ENCODE assay signal across 8 cellular contexts in genomic region chr9:133738039-133738805, GRCh38. TPM values are rescaled to one million over a fixed set of nuclear protein-coding genes. Genes with fewer than 3 reads are reported as not detected.
DNase-seq lines count a peak whose midpoint lies in the region; ATAC-seq and TF ChIP-seq lines count a peak whose summit lies in the region.

TSS of gene SARDH (minus strand) at chr9:133738352. CDS start at chr9:133734173, 4,179 bp downstream.

- peak within 1 kb of the TSS; percentile 89 for H2BK5ac ChIP-seq in neuronal stem cell (ENCODE audit: low read length)

- H3K4me1 ChIP-seq in neuronal stem cell (ENCODE audit: control insufficient read depth in 2 of 2, insufficient read depth in 1 of 2, low read depth in 1 of 2, low read length in 2 of 2) (peaks cover 8 to 16% of the 10 kb centered on the region in 2 donors), uterus (no peaks in the 10 kb centered on the region)

- H3K79me1 ChIP-seq in neuronal stem cell (ENCODE audit: low read depth, low read length): no peaks in the 10 kb centered on the region

- H3K4ac ChIP-seq in neuronal stem cell (ENCODE audit: low read length): peak within 1 kb of the TSS; percentile 77

- H4K91ac ChIP-seq in neuronal stem cell (ENCODE audit: low read depth, low read length, poor library complexity): no peak within 1 kb of the TSS

- peak within 1 kb of the TSS; percentile 96 for H2BK12ac ChIP-seq in neuronal stem cell (ENCODE audit: low read length)

- no peaks in the 10 kb centered on the region for H3K36me3 Mint-ChIP-seq in activated T-cell treated with anti-CD3 and anti-CD28 coated beads, Interleukin-2, amount 50 U/mL, for 4 hours (ENCODE audit: insufficient read depth)

- in situ Hi-C loops in GM13976 (cut with MboI; ENCODE audit: low sequenced_read_pairs, unreplicated experiment): loop anchor here (25.0 kb wide), 1 partner anchor 201 kb away; the partner anchor contains the start of gene ADAMTSL2

- peak within 1 kb of the TSS; percentile 96 for H3K18ac ChIP-seq in neuronal stem cell (ENCODE audit: low read length)

- peak; percentile 69 to 76 for ATAC-seq in activated T-cell treated with anti-CD3 and anti-CD28 coated beads, Interleukin-2, amount 50 U/mL, for 4 hours
- ATAC-seq in HG02571 (IDR thresholded peaks at IDR 0.05; ENCODE audit: unreplicated experiment): no peak
- ATAC-seq in GM21576 (IDR thresholded peaks at IDR 0.05; ENCODE audit: unreplicated experiment): no peak

- H3K9ac ChIP-seq in neuronal stem cell (ENCODE audit: low read depth, low read length, poor library complexity): peak within 1 kb of the TSS; percentile 93

- H3K36me3 ChIP-seq in neuronal stem cell (replicated peaks in 1 of 2; ENCODE audit: control insufficient read depth in 2 of 2, insufficient read depth in 2 of 2, low read length in 2 of 2) (no peaks in the 10 kb centered on the region), uterus (no peaks in the 10 kb centered on the region)

- peak within 1 kb of the TSS; percentile 62 to 72 for H3K4me3 ChIP-seq in neuronal stem cell (ENCODE audit: low read length in 2 of 2)
- peak within 1 kb of the TSS; percentile 9 to 34 for H3K4me3 ChIP-seq in uterus

- peaks cover 3% of the 10 kb centered on the region for H3K4me1 Mint-ChIP-seq in activated T-cell treated with anti-CD3 and anti-CD28 coated beads, Interleukin-2, amount 50 U/mL, for 4 hours (ENCODE audit: low read depth)

- H3K27ac ChIP-seq in neuronal stem cell (replicated peaks; ENCODE audit: low read length): peak within 1 kb of the TSS; percentile 70
- no peak within 1 kb of the TSS for H3K27ac ChIP-seq in uterus

- H2BK15ac ChIP-seq in neuronal stem cell (ENCODE audit: low read length): peak within 1 kb of the TSS; percentile 96

- H3K4me3 Mint-ChIP-seq in activated T-cell treated with anti-CD3 and anti-CD28 coated beads, Interleukin-2, amount 50 U/mL, for 4 hours: peak within 1 kb of the TSS; percentile 54

- DNase-seq in GM13976 (ENCODE audit: low spot score) (peak; percentile 85), NCI-H226 (peak; percentile 64), germinal center (ENCODE audit: low spot score) (peak; percentile 47), neuronal stem cell (ENCODE audit: low spot score) (peak; percentile 59), uterus (peak; percentile 29 to 67)
- DNase-seq in activated T-cell treated with anti-CD3 and anti-CD28 coated beads, Interleukin-2, amount 50 U/mL, for 4 hours: no peak

- peak within 1 kb of the TSS; percentile 71 for H3K4me2 ChIP-seq in neuronal stem cell (ENCODE audit: insufficient read depth, low read length, poor library complexity, severe bottlenecking)

- peak within 1 kb of the TSS; percentile 96 for H2BK120ac ChIP-seq in neuronal stem cell (ENCODE audit: low read depth, low read length)

- intact Hi-C loops in uterus (cut with DNase I; ENCODE audit: low total_unique reads): no loop called here

- H2AFZ ChIP-seq in neuronal stem cell (ENCODE audit: low read length): peak within 1 kb of the TSS; percentile 99

- H2AK5ac ChIP-seq in neuronal stem cell (ENCODE audit: low read depth, low read length): peak within 1 kb of the TSS; percentile 59

- H3K23ac ChIP-seq in neuronal stem cell (ENCODE audit: low read depth, low read length, poor library complexity): peak within 1 kb of the TSS; percentile 62

- peak within 1 kb of the TSS; percentile 75 for H3K14ac ChIP-seq in neuronal stem cell (ENCODE audit: low read length)

- peaks cover 3% of the 10 kb centered on the region for H3K27me3 Mint-ChIP-seq in activated T-cell treated with anti-CD3 and anti-CD28 coated beads, Interleukin-2, amount 50 U/mL, for 4 hours (ENCODE audit: low read depth)

- no peaks in the 10 kb centered on the region for H3K9me3 Mint-ChIP-seq in activated T-cell treated with anti-CD3 and anti-CD28 coated beads, Interleukin-2, amount 50 U/mL, for 4 hours

- H3K9me3 ChIP-seq in neuronal stem cell (replicated peaks in 1 of 2; ENCODE audit: control insufficient read depth in 2 of 2, insufficient read depth in 1 of 2, low read depth in 1 of 2, low read length in 2 of 2): no peaks in the 10 kb centered on the region
- no peaks in the 10 kb centered on the region for H3K9me3 ChIP-seq in uterus

- peak within 1 kb of the TSS; percentile 75 for H4K8ac ChIP-seq in neuronal stem cell (ENCODE audit: low read depth, low read length)

- TF ChIP-seq CTCF in GM13976 (IDR thresholded peaks at IDR 0.05; ENCODE audit: borderline replicate concordance, control extremely low read depth, extremely low read depth, insufficient read depth, missing control alignments): no peak
- TF ChIP-seq CTCF in uterus (IDR thresholded peaks at IDR 0.05): no peak

- WGBS in neuronal stem cell (ENCODE audit: extremely low coverage in 2 of 2, insufficient read length in 2 of 2, insufficient replicate concordance in 1 of 2), 2 donors: no CpG with 5 or more reads among the region's 25 CpGs

- TF ChIP-seq POLR2A in uterus (IDR thresholded peaks at IDR 0.05): no peak

- H3K27me3 ChIP-seq in neuronal stem cell (ENCODE audit: control insufficient read depth in 3 of 3, insufficient read depth in 3 of 3, low read depth in 1 of 3, low read length in 3 of 3): peaks cover 0 to 8% (median 0%) of the 10 kb centered on the region in 3 experiments
- H3K27me3 ChIP-seq in uterus: no peaks in the 10 kb centered on the region

RNA-seq across cellular contexts. Expression of gene SARDH, which starts in this region (rescaled TPM):
- 1 to 10 TPM; 3.6 to 5.5 (median 5.0) TPM for total RNA-seq in activated T-cell treated with anti-CD3 and anti-CD28 coated beads, Interleukin-2, amount 50 U/mL, for 4 hours
- 3.8 TPM for polyA plus RNA-seq in neuronal stem cell (2013, experiment 1 of 2)
- 3.7 TPM for polyA plus RNA-seq in neuronal stem cell (2013, experiment 2 of 2)
- total RNA-seq in uterus: 10 to 100 TPM in 1 of 4 donors, 1 to 10 TPM in 1, not detected in 2; 2.7 to 14.1 TPM

Comparison
In these comparisons a context has a peak if more than half of its experiments do, and no peak if none do; other contexts are left out.
1. ATAC-seq: peak in activated T-cell treated with anti-CD3 and anti-CD28 coated beads, Interleukin-2, amount 50 U/mL, for 4 hours (2 of 2); none in HG02571 (single experiment) and GM21576 (single experiment).